In genomic region chr22:28478564-28478963, GRCh38 we compare ENCODE assay signal across 35 cellular contexts.
"Had no signal": no experiment of that assay in that cellular context is flagged by ENCODE, and none has a peak within 500 bp of the region (broad histone marks: within the 10 kb centered on the region; RNA-seq: fewer than 3 reads in every experiment).

No MANE protein-coding gene starts in this region.

- H3K36me3 ChIP-seq: MG63 had no signal

- DNase-seq: Karpas-422, Kasumi-1, MG63, MM.1S, MV-4-11, NCI-H1048, NCI-H1092, NCI-H1092 treated with DMSO at 0.1 percent for 48 hours, NCI-H1105, NCI-H1105 treated with DMSO at 0.1 percent for 48 hours, NCI-H1417, NCI-H1417 treated with DMSO at 0.1 percent for 48 hours, NCI-H1436, NCI-H1436 treated with DMSO at 0.1 percent for 48 hours, NCI-H146, NCI-H1694, NCI-H1694 treated with DMSO at 0.1 percent for 48 hours, NCI-H187, NCI-H187 treated with DMSO at 0.1 percent for 48 hours, NCI-H1930, NCI-H2029, NCI-H2029 treated with DMSO at 0.1 percent for 48 hours, NCI-H2081, NCI-H2081 treated with DMSO at 0.1 percent for 48 hours, NCI-H2107, NCI-H2171, NCI-H2171 treated with DMSO at 0.1 percent for 48 hours, NCI-H2227 treated with DMSO at 0.1 percent for 48 hours, NCI-H226, NCI-H345, NCI-H446, NCI-H446 treated with DMSO at 0.1 percent for 48 hours, NCI-H510A, NCI-H510A treated with DMSO at 0.1 percent for 48 hours, NCI-H524 had no signal

- H3K27me3 ChIP-seq: MG63 had no signal

- H3K4me3 ChIP-seq: MG63 had no signal

- H3K9me3 ChIP-seq: MG63 had no signal
